In the genomic region with DNA sequence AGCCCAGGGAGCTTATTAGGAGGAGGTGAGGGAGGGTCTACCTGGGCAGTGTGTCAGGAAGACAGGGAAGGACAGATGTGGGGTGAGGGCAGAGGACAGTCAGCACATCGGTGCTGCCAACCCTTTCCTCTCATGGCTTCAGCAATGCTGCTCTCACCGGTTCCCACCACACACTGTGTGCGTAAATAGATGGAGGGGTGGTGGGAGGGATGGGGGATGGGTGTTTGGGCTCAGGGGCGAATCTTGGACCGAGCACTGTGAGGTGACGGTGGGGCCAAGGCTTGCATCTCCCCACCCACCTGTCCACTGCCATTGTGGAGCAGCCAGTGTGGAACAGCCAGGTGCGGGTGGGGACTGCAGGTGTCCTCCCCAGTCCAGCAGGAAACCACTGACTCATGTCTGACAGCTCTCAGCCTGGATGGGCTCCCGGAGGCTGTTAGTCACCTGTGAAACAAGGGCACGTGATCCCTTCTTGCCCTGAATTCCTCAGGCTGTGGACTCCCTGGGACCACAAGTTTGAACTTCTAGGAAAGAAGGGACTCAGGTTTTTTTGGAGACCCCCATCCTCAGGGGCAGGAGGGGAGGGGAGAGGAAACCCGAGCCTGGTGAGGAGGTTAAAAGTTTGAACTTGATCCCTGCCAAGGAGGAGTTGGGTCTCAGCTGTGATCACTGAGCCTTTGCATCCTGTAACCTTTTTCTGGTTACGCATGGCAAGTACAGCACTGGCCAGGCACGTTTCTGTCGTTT, we compare ENCODE assay signal across 9 cellular contexts. TPM values are rescaled to one million over a fixed set of nuclear protein-coding genes. Genes with fewer than 3 reads are reported as not detected.
DNase-seq lines count a peak whose midpoint lies in the region; ATAC-seq and TF ChIP-seq lines count a peak whose summit lies in the region.
"Had no signal": no experiment of that assay in that cellular context is flagged by ENCODE, and none has a peak within 500 bp of the region (broad histone marks: within the 10 kb centered on the region; RNA-seq: fewer than 3 reads in every experiment).

No MANE protein-coding gene starts in this region.

- H3K36me3 ChIP-seq in lower lobe of right lung, result no peaks in the 10 kb centered on the region
- no peaks in the 10 kb centered on the region for H3K36me3 ChIP-seq in spleen

- intact Hi-C loops in activated B cell treated with CpG ODN at 0.5 μM for 24 hours (cut with micrococcal nuclease) (no loop called here), lower lobe of right lung (cut with DNase I) (no loop called here), spleen (cut with DNase I; ENCODE audit: low total_unique reads) (no loop called here)

- POLR2A ChIA-PET in activated B cell treated with CpG ODN at 0.5 μM for 24 hours (lab: Charles Lee), result no interaction called here

- no peaks in the 10 kb centered on the region for H3K27me3 ChIP-seq in lower lobe of right lung (ENCODE audit: low read depth)
- no peaks in the 10 kb centered on the region for H3K27me3 ChIP-seq in spleen (replicated peaks in 1 of 7)

- H3K4me3 ChIP-seq in lower lobe of right lung (no peak overlapping the region), spleen (no peak overlapping the region)
- H3K4me3 ChIP-seq: K562 had no signal

- DNase-seq in Caki2 (ENCODE audit: low read depth) (peak; percentile 56), HK-2 (ENCODE audit: unreplicated experiment) (peak; percentile 61), activated B cell treated with CpG ODN at 0.5 μM for 24 hours (no peak), lower lobe of right lung (no peak), GM19238 (ENCODE audit: insufficient read length, low spot score) (no peak), spleen (no peak)
- no peak for DNase-seq in activated T-cell treated with anti-CD3 and anti-CD28 coated beads, Interleukin-2, amount 50 U/mL, for 1 hour

- no peak overlapping the region for H3K27ac ChIP-seq in lower lobe of right lung
- H3K27ac ChIP-seq in spleen, result no peak overlapping the region

- TF ChIP-seq CTCF in activated B cell treated with CpG ODN at 0.5 μM for 24 hours (IDR thresholded peaks at IDR 0.05) (no peak), lower lobe of right lung (IDR thresholded peaks at IDR 0.05) (no peak), spleen (IDR thresholded peaks at IDR 0.05 in 8 of 11, conservative IDR thresholded peaks at IDR 0.05 in 3 of 11) (no peak)

- ATAC-seq in activated B cell treated with CpG ODN at 0.5 μM for 24 hours (ENCODE audit: low read depth) (peak; percentile 37), lower lobe of right lung (peak; percentile 67 to 88), HG02759 (IDR thresholded peaks at IDR 0.05; ENCODE audit: unreplicated experiment) (no peak)
- ATAC-seq: K562 had no signal

- H3K36me3 Mint-ChIP-seq in activated B cell treated with CpG ODN at 0.5 μM for 24 hours (ENCODE audit: low read depth), result no peaks in the 10 kb centered on the region

- H3K27me3 Mint-ChIP-seq in activated B cell treated with CpG ODN at 0.5 μM for 24 hours, result peaks cover 6% of the 10 kb centered on the region

- WGBS in spleen, 5 donors, result 49 to 66% (median 59%) methylated on average over 11 to 13 of the region's 13 CpGs

- H3K27ac Mint-ChIP-seq in activated B cell treated with CpG ODN at 0.5 μM for 24 hours, result no peak overlapping the region

- no peak for TF ChIP-seq POLR2A in spleen (IDR thresholded peaks at IDR 0.05)

- peaks cover 26% of the 10 kb centered on the region for H3K4me1 Mint-ChIP-seq in activated B cell treated with CpG ODN at 0.5 μM for 24 hours

- H3K4me3 Mint-ChIP-seq in activated B cell treated with CpG ODN at 0.5 μM for 24 hours, result no peak overlapping the region

- CTCF ChIA-PET in activated B cell treated with CpG ODN at 0.5 μM for 24 hours (lab: Charles Lee), result no interaction called here

- H3K9me3 ChIP-seq in lower lobe of right lung (no peaks in the 10 kb centered on the region), spleen (no peaks in the 10 kb centered on the region)

- peaks cover 2% of the 10 kb centered on the region for H3K9me3 Mint-ChIP-seq in activated B cell treated with CpG ODN at 0.5 μM for 24 hours

- H3K4me1 ChIP-seq in lower lobe of right lung (peaks cover 10% of the 10 kb centered on the region), spleen (no peaks in the 10 kb centered on the region)

- in situ Hi-C loops in Caki2 (cut with HindIII; ENCODE audit: low pct_unique_long_range_greater_than_20kb, low sequenced_read_pairs), result no loop called here

RNA-seq across cellular contexts. Expression of a gene that starts 42.7 kb away (rescaled TPM):
- not detected in 2 replicates for total RNA-seq in Caki2 (2014; rRNA removed; shearing (Covaris generic); ENCODE audit: low replicate concordance)
- total RNA-seq in activated B cell treated with CpG ODN at 0.5 μM for 24 hours, result 0.35 and 0.76 TPM in 2 replicates
- 3.6 TPM for total RNA-seq in lower lobe of right lung
- 1 to 10 TPM in 6 of 7 donors, under 1 TPM in 1; 0.66 to 6.5 (median 2.9) TPM for total RNA-seq in spleen
- 1 to 10 TPM in 2 of 3 donors, under 1 TPM in 1; 0.86 to 1.4 (median 1.3) TPM for polyA plus RNA-seq in spleen

RNA-seq across cellular contexts. Expression of a gene that starts 48.1 kb away (rescaled TPM):
- total RNA-seq in Caki2 (2014; rRNA removed; shearing (Covaris generic); ENCODE audit: low replicate concordance), result 22.6 and 51.9 TPM in 2 replicates
- total RNA-seq in activated B cell treated with CpG ODN at 0.5 μM for 24 hours, result 18.8 and 25.1 TPM in 2 replicates
- total RNA-seq in lower lobe of right lung, result 25.7 TPM
- 10 to 100 TPM; 21.5 to 53.1 (median 28.2) TPM for total RNA-seq in spleen
- 10 to 100 TPM in 1 of 3 donors, 1 to 10 TPM in 2; 7.3 to 10.0 (median 9.9) TPM for polyA plus RNA-seq in spleen

Comparison
In these comparisons a context has a peak if more than half of its experiments do, and no peak if none do; other contexts are left out.
1. DNase-seq: peak in Caki2 (single experiment) and HK-2 (single experiment); none in activated B cell treated with CpG ODN at 0.5 μM for 24 hours (single experiment), lower lobe of right lung (single experiment), GM19238 (single experiment), activated T-cell treated with anti-CD3 and anti-CD28 coated beads, Interleukin-2, amount 50 U/mL, for 1 hour (single experiment) and spleen (single experiment).